In the genomic region with DNA sequence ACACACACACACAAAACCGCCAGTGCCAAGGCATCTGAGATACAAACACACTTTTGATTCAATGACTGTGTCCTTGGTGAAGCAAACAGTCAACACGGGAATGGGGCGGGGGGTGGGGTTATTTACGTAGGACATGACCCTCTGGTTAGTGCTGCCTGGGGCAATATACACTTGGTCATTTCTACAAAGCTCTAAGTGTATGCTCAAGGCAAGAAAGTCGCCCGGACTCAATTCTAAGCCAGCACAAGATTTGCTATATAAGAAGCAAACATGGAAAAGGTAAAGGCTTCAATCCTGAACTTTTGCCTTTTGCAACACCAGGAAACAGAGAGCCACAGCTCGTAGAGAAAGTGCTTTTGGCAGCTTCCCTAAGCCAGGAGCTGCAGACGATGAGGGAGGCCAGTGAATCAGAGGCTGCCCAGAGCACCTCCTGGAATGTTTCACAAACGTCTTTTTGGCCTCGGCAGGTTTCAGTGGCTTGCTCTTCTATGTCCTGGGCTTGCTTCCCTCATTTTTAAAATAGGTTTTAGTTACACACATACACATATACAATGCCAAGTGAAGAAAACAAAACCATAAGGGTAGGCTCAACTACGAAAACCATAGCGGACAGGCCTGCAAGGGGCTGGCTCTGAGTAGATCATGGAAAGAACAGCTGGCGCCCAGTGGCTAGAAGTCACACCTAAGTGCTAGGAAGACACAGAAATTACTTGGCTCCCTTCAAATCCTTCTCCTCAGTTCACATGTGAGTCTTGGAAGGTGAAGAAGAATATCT, we compare ENCODE assay signal across 10 cellular contexts.
DNase-seq lines count a peak whose midpoint lies in the region; ATAC-seq, FAIRE-seq and TF ChIP-seq lines count a peak whose summit lies in the region.
"Had no signal": no experiment of that assay in that cellular context is flagged by ENCODE, and none has a peak within 500 bp of the region (broad histone marks: within the 10 kb centered on the region; RNA-seq: fewer than 3 reads in every experiment).

No MANE protein-coding gene starts in this region.

- H3K4me1 Mint-ChIP-seq in naive thymus-derived CD4-positive, alpha-beta T cell = no peaks in the 10 kb centered on the region

- no peaks in the 10 kb centered on the region for H3K27me3 ChIP-seq in pancreas
- no peaks in the 10 kb centered on the region for H3K27me3 ChIP-seq in naive thymus-derived CD4-positive, alpha-beta T cell (ENCODE audit: control insufficient read depth in 2 of 2, insufficient read depth in 2 of 2, low read length in 2 of 2)

- H3K4me3 ChIP-seq in foreskin fibroblast (ENCODE audit: low read depth in 1 of 2, low read length in 2 of 2) = no peak overlapping the region
- H3K4me3 ChIP-seq in pancreas = no peak overlapping the region
- H3K4me3 ChIP-seq in naive thymus-derived CD4-positive, alpha-beta T cell (ENCODE audit: low read length) = no peak overlapping the region

- POLR2A ChIA-PET in naive thymus-derived CD4-positive, alpha-beta T cell (lab: Charles Lee) = no interaction called here

- H3K4me3 Mint-ChIP-seq in naive thymus-derived CD4-positive, alpha-beta T cell = no peak overlapping the region

- no peaks in the 10 kb centered on the region for H3K36me3 Mint-ChIP-seq in naive thymus-derived CD4-positive, alpha-beta T cell

- intact Hi-C loops in pancreas (cut with DNase I) = no loop called here
- intact Hi-C loops in naive thymus-derived CD4-positive, alpha-beta T cell (cut with micrococcal nuclease) = no loop called here

- ATAC-seq in pancreas = peak; percentile 87 to 90 (median 90)
- ATAC-seq in naive thymus-derived CD4-positive, alpha-beta T cell = no peak
- no peak for ATAC-seq in GM21360 (IDR thresholded peaks at IDR 0.05; ENCODE audit: unreplicated experiment)
- ATAC-seq in GM21423 (IDR thresholded peaks at IDR 0.05; ENCODE audit: unreplicated experiment) = no peak

- no peaks in the 10 kb centered on the region for H3K9me3 ChIP-seq in pancreas
- no peaks in the 10 kb centered on the region for H3K9me3 ChIP-seq in naive thymus-derived CD4-positive, alpha-beta T cell (ENCODE audit: control insufficient read depth in 2 of 3, low read length in 3 of 3)

- CTCF ChIA-PET in naive thymus-derived CD4-positive, alpha-beta T cell (lab: Charles Lee) = no interaction called here

- peaks cover 7 to 17% (median 9%) of the 10 kb centered on the region in 3 donors for H3K4me1 ChIP-seq in pancreas
- H3K4me1 ChIP-seq in naive thymus-derived CD4-positive, alpha-beta T cell (ENCODE audit: control insufficient read depth in 2 of 2, insufficient read depth in 2 of 2, low read length in 2 of 2) = no peaks in the 10 kb centered on the region

- 29 to 31% methylated on average over 13 of the region's 13 CpGs for WGBS in pancreas, 2 donors

- peaks cover 0 to 4% (median 0%) of the 10 kb centered on the region in 11 donors for H3K9me3 Mint-ChIP-seq in naive thymus-derived CD4-positive, alpha-beta T cell

- H3K27ac Mint-ChIP-seq in naive thymus-derived CD4-positive, alpha-beta T cell = no peak overlapping the region

- H3K36me3 ChIP-seq in pancreas = no peaks in the 10 kb centered on the region
- H3K36me3 ChIP-seq in naive thymus-derived CD4-positive, alpha-beta T cell (ENCODE audit: control insufficient read depth in 2 of 3, insufficient read depth in 3 of 3, low read length in 3 of 3) = no peaks in the 10 kb centered on the region

- H3K27me3 Mint-ChIP-seq in naive thymus-derived CD4-positive, alpha-beta T cell = peaks cover 7 to 12% (median 8%) of the 10 kb centered on the region in 5 donors

- H3K27ac ChIP-seq in pancreas = peak overlapping the region; percentile 46 to 86 (median 74)
- H3K27ac ChIP-seq in naive thymus-derived CD4-positive, alpha-beta T cell (ENCODE audit: low read depth, low read length) = no peak overlapping the region

- no peak for FAIRE-seq in pancreas (lab: Jason Lieb, UNC)

- TF ChIP-seq CTCF in foreskin fibroblast (IDR thresholded peaks at IDR 0.05; ENCODE audit: low read depth, low read length) = no peak
- TF ChIP-seq CTCF in pancreas (IDR thresholded peaks at IDR 0.05) = no peak

- DNase-seq in EH (ENCODE audit: low read depth) = peak; percentile 82
- DNase-seq in T1000 (lab: John Stamatoyannopoulos, UW) = peak; percentile 57
- peak; percentile 74 to 85 for DNase-seq in foreskin fibroblast
- peak in 4 of 6 donors; percentile 41 to 65 (median 46) for DNase-seq in pancreas
- DNase-seq in naive thymus-derived CD4-positive, alpha-beta T cell = no peak
- no peak for DNase-seq in NCI-H2227 treated with DMSO at 0.1 percent for 48 hours (lab: John Stamatoyannopoulos, UW)
- DNase-seq: DMS153, NCI-H2107 had no signal

Comparison
In these comparisons a context has a peak if more than half of its experiments do, and no peak if none do; other contexts are left out.
1. DNase-seq: peak in EH (single experiment), T1000 (single experiment), foreskin fibroblast (2 of 2) and pancreas (4 of 6); none in naive thymus-derived CD4-positive, alpha-beta T cell (0 of 9) and NCI-H2227 treated with DMSO at 0.1 percent for 48 hours (single experiment).
2. ATAC-seq: peak in pancreas (4 of 4); none in naive thymus-derived CD4-positive, alpha-beta T cell (single experiment), GM21360 (single experiment) and GM21423 (single experiment).